19 cellular contexts compared by ENCODE assay signal in genomic region chr15:26807517-26808427, GRCh38. TPM values are rescaled to one million over a fixed set of nuclear protein-coding genes. Genes with fewer than 3 reads are reported as not detected.
DNase-seq lines count a peak whose midpoint lies in the region; ATAC-seq, FAIRE-seq and TF ChIP-seq lines count a peak whose summit lies in the region.
"Had no signal": no experiment of that assay in that cellular context is flagged by ENCODE, and none has a peak within 500 bp of the region (broad histone marks: within the 10 kb centered on the region; RNA-seq: fewer than 3 reads in every experiment).

No MANE protein-coding gene starts in this region.

- no peak overlapping the region for H3K27ac ChIP-seq in H9 (ENCODE audit: insufficient read length, low read depth, low read length)
- H3K27ac ChIP-seq in H1 (ENCODE audit: low read depth, low read length): no peak overlapping the region
- H3K27ac ChIP-seq: A549 had no signal

- H3K23ac ChIP-seq in H9 (ENCODE audit: insufficient read length, low read depth, low read length) (no peak overlapping the region), H1 (ENCODE audit: insufficient read length) (no peak overlapping the region)

- H2AK5ac ChIP-seq in H9 (ENCODE audit: insufficient read length, low read length) (no peak overlapping the region), H1 (ENCODE audit: low read depth, low read length) (no peak overlapping the region)

- H3K27ac Mint-ChIP-seq in H9 (0 out of 7 replicates have a peak overlapping the region, but pooled peaks of 1 of the 3 experiments have one; percentile 50), nephron (peak overlapping the region; percentile 63 to 85 (median 77))
- H3K27ac Mint-ChIP-seq in stimulated activated naive CD8-positive, alpha-beta T cell treated with anti-CD3 and anti-CD28 coated beads, Interleukin-15, amount 100 ng/mL, for 72 hours: no peak overlapping the region
- H3K27ac Mint-ChIP-seq: CD4-positive, alpha-beta memory T cell had no signal

- no peaks in the 10 kb centered on the region for H3K36me3 ChIP-seq in H1 (ENCODE audit: control insufficient read depth in 2 of 4, insufficient read depth in 4 of 4, low read length in 3 of 4)
- H3K36me3 ChIP-seq: MG63 had no signal

- no peaks in the 10 kb centered on the region for H3K79me1 ChIP-seq in H9 (ENCODE audit: insufficient read depth, low read depth, low read length, poor library complexity, severe bottlenecking)
- H3K79me1 ChIP-seq in H1 (ENCODE audit: low read depth, low read length): no peaks in the 10 kb centered on the region

- H3K9me3 Mint-ChIP-seq in H9: peaks cover 9 to 18% of the 10 kb centered on the region in 2 experiments
- peaks cover 15% of the 10 kb centered on the region for H3K9me3 Mint-ChIP-seq in nephron
- peaks cover 8 to 10% of the 10 kb centered on the region in 2 donors for H3K9me3 Mint-ChIP-seq in stimulated activated naive CD8-positive, alpha-beta T cell treated with anti-CD3 and anti-CD28 coated beads, Interleukin-15, amount 100 ng/mL, for 72 hours

- TF ChIP-seq POLR2A in H1 (IDR thresholded peaks at IDR 0.05; ENCODE audit: control extremely low read depth in 1 of 2, low read depth in 2 of 2, low read length in 2 of 2): no peak

- H4K91ac ChIP-seq in H9 (ENCODE audit: insufficient read length, low read depth, low read length): no peak overlapping the region
- no peak overlapping the region for H4K91ac ChIP-seq in H1 (replicated peaks; ENCODE audit: insufficient read length, low read length)

- H2BK12ac ChIP-seq in H9 (ENCODE audit: insufficient read length, low read depth, low read length) (no peak overlapping the region), H1 (ENCODE audit: low read depth, low read length) (peak overlapping the region; percentile 14; the same call in 1 of the 2 replicates)

- CTCF ChIA-PET in H1 (lab: Charles Lee; ENCODE audit: partially characterized antibody): interaction anchor here (0.8 to 2.1 kb wide), 2 partner anchors 31 to 59 kb away, joined by 3 to 7 read pairs; partner anchors contain the start of gene GABRA5

- H4K5ac ChIP-seq in H9 (ENCODE audit: insufficient read length, low read depth, low read length): no peak overlapping the region
- H4K5ac ChIP-seq in H1 (ENCODE audit: insufficient read length, low read depth, low read length): no peak overlapping the region

- H3K4me1 ChIP-seq in H9 (ENCODE audit: insufficient read depth, low read length) (no peaks in the 10 kb centered on the region), H1 (replicated peaks in 1 of 4; ENCODE audit: control insufficient read depth in 3 of 4, insufficient read depth in 4 of 4, low read length in 3 of 4) (no peaks in the 10 kb centered on the region)
- H3K4me1 ChIP-seq: A549 had no signal

- no peak for TF ChIP-seq EP300 in H1 (IDR thresholded peaks at IDR 0.05; ENCODE audit: borderline replicate concordance in 1 of 2, low read depth in 2 of 2, low read length in 2 of 2)

- peak; percentile 58 for DNase-seq in DMS79 (lab: John Stamatoyannopoulos, UW)
- DNase-seq in H9: no peak
- no peak for DNase-seq in H1 (ENCODE audit: low read depth in 1 of 2, low spot score in 2 of 2)
- no peak for DNase-seq in stimulated activated naive CD8-positive, alpha-beta T cell treated with anti-CD3 and anti-CD28 coated beads, Interleukin-15, amount 100 ng/mL, for 72 hours
- DNase-seq: CD4-positive, alpha-beta memory T cell; Kasumi-1; MG63; NCI-H1048; NCI-H146; NCI-H2081 treated with DMSO at 0.1 percent for 48 hours; NCI-H226; NCI-H524; SW 1271 had no signal

- no peak overlapping the region for H3K9ac ChIP-seq in H9 (ENCODE audit: extremely low read depth, insufficient read length, low read length)
- H3K9ac ChIP-seq in H1 (replicated peaks in 1 of 4; ENCODE audit: extremely low read depth in 1 of 4, low read depth in 3 of 4, low read length in 3 of 4): no peak overlapping the region

- H3K4ac ChIP-seq in H9 (ENCODE audit: low read depth, low read length) (no peak overlapping the region), H1 (replicated peaks; ENCODE audit: insufficient read length, low read depth, low read length) (no peak overlapping the region)

- no peak for FAIRE-seq in H1 (lab: Jason Lieb, UNC)
- FAIRE-seq: A549, GM12892 had no signal

- H2BK20ac ChIP-seq in H9 (ENCODE audit: low read depth, low read length, poor library complexity, severe bottlenecking): no peak overlapping the region
- 0 out of 2 replicates have a peak overlapping the region, but pooled peaks have one; percentile 43 for H2BK20ac ChIP-seq in H1 (ENCODE audit: low read length)

- H3K36me3 Mint-ChIP-seq in H9 (ENCODE audit: insufficient read depth in 1 of 3, low read depth in 3 of 3) (peaks cover 0 to 21% (median 0%) of the 10 kb centered on the region in 3 experiments; a peak in 4 of 7 replicates), nephron (ENCODE audit: low read depth) (no peaks in the 10 kb centered on the region)
- H3K36me3 Mint-ChIP-seq: CD4-positive, alpha-beta memory T cell had no signal

- H3K9me3 ChIP-seq in H9 (ENCODE audit: control insufficient read depth, low read depth, low read length) (no peaks in the 10 kb centered on the region), H1 (ENCODE audit: insufficient read depth in 2 of 2, low read depth in 1 of 2, low read length in 1 of 2) (peaks cover 3% of the 10 kb centered on the region in 2 experiments; a peak in 3 of 4 replicates)
- H3K9me3 ChIP-seq: A549, MG63 had no signal

- peaks cover 6% of the 10 kb centered on the region; the same call in 1 of the 2 replicates for H3K27me3 Mint-ChIP-seq in H9 (ENCODE audit: low read depth)
- peaks cover 7% of the 10 kb centered on the region for H3K27me3 Mint-ChIP-seq in nephron (ENCODE audit: low read depth)
- no peaks in the 10 kb centered on the region for H3K27me3 Mint-ChIP-seq in stimulated activated naive CD8-positive, alpha-beta T cell treated with anti-CD3 and anti-CD28 coated beads, Interleukin-15, amount 100 ng/mL, for 72 hours
- H3K27me3 Mint-ChIP-seq: CD4-positive, alpha-beta memory T cell had no signal

- no peak overlapping the region for H3T11ph ChIP-seq in H9 (ENCODE audit: low read length)

- H3K18ac ChIP-seq in H9 (ENCODE audit: insufficient read length, low read depth, low read length) (no peak overlapping the region), H1 (ENCODE audit: extremely low read depth, low read length) (no peak overlapping the region)

- no peak overlapping the region for H4K8ac ChIP-seq in H9 (replicated peaks; ENCODE audit: insufficient read length, low read depth, low read length)
- H4K8ac ChIP-seq in H1 (ENCODE audit: extremely low read depth, insufficient read depth, low read length): no peak overlapping the region

- H3K14ac ChIP-seq in H9 (ENCODE audit: insufficient read depth, low read length): peak overlapping the region; percentile 81; the same call in 1 of the 2 replicates
- H3K14ac ChIP-seq in H1 (ENCODE audit: insufficient read length): no peak overlapping the region

- H3K4me2 ChIP-seq in H9 (ENCODE audit: insufficient read depth, insufficient read length, low read length) (no peak overlapping the region), H1 (ENCODE audit: insufficient read depth in 1 of 2, low read depth in 2 of 2, low read length in 2 of 2) (no peak overlapping the region)
- H3K4me2 ChIP-seq: A549 had no signal

- POLR2A ChIA-PET in H1 (lab: Charles Lee; ENCODE audit: partially characterized antibody): no interaction called here

- H2BK15ac ChIP-seq in H9 (ENCODE audit: low read depth, low read length): no peak overlapping the region
- no peak overlapping the region for H2BK15ac ChIP-seq in H1 (ENCODE audit: low read length)

- no peak for TF ChIP-seq CTCF in H9 (conservative IDR thresholded peaks at IDR 0.05)
- TF ChIP-seq CTCF in H1 (IDR thresholded peaks at IDR 0.05; ENCODE audit: control extremely low read depth in 1 of 3, insufficient read depth in 1 of 3, low read depth in 1 of 3, low read length in 3 of 3): no peak
- no peak for TF ChIP-seq CTCF in nephron (IDR thresholded peaks at IDR 0.05; ENCODE audit: unreplicated experiment in 3 of 3)

- WGBS in H9 (ENCODE audit: extremely low coverage, insufficient read length, low lambda C conversion rate): no CpG with 5 or more reads among the region's 15 CpGs
- 77% methylated on average over 15 of the region's 15 CpGs; no CpG with 5 or more reads in 1 of the 2 experiments for WGBS in H1 (ENCODE audit: extremely low coverage in 1 of 2, insufficient coverage in 1 of 2, insufficient read length in 1 of 2, insufficient replicate concordance in 2 of 2, low coverage in 1 of 2, low lambda C conversion rate in 2 of 2, missing lambda C conversion rate in 1 of 2), 2 experiments

- H3K56ac ChIP-seq in H9 (ENCODE audit: insufficient read length, low read depth, low read length) (no peak overlapping the region), H1 (replicated peaks; ENCODE audit: insufficient read length, low read depth, low read length) (no peak overlapping the region)

- H3K4me3 ChIP-seq in H1 (ENCODE audit: extremely low read depth in 1 of 4, insufficient read depth in 2 of 4, low read depth in 3 of 4, low read length in 4 of 4): no peak overlapping the region
- H3K4me3 ChIP-seq: A549, MG63 had no signal

- H3K27me3 ChIP-seq in H9 (ENCODE audit: insufficient read depth, low read length) (no peaks in the 10 kb centered on the region), H1 (replicated peaks in 1 of 4; ENCODE audit: control insufficient read depth in 3 of 4, extremely low read depth in 1 of 4, insufficient read depth in 3 of 4, low read length in 3 of 4) (peaks cover 0 to 2% (median 0%) of the 10 kb centered on the region in 4 experiments; a peak in 1 of 7 replicates)
- H3K27me3 ChIP-seq: MG63 had no signal

- H2BK5ac ChIP-seq in H9 (ENCODE audit: insufficient read length, low read length) (no peak overlapping the region), H1 (ENCODE audit: low read depth, low read length) (no peak overlapping the region)

- H2BK120ac ChIP-seq in H9 (ENCODE audit: low read depth, low read length, poor library complexity, severe bottlenecking) (no peak overlapping the region), H1 (replicated peaks; ENCODE audit: low read depth, low read length) (no peak overlapping the region)

- TF ChIP-seq RAD21 in H1 (IDR thresholded peaks at IDR 0.05 in 1 of 2, conservative IDR thresholded peaks at IDR 0.05 in 1 of 2; ENCODE audit: low read depth in 2 of 2, low read length in 2 of 2): no peak

- H3K23me2 ChIP-seq in H9 (ENCODE audit: insufficient read length, low read depth, low read length, poor library complexity, severe bottlenecking): no peaks in the 10 kb centered on the region
- H3K23me2 ChIP-seq in H1 (ENCODE audit: low read depth, low read length): no peaks in the 10 kb centered on the region

- H4K20me1 ChIP-seq in H9 (ENCODE audit: control insufficient read depth, insufficient read depth, insufficient read length) (no peaks in the 10 kb centered on the region), H1 (replicated peaks in 1 of 2; ENCODE audit: control insufficient read depth in 1 of 2, insufficient read depth in 2 of 2, low read length in 2 of 2) (no peaks in the 10 kb centered on the region)

- H3K4me3 Mint-ChIP-seq in H9: no peak overlapping the region
- H3K4me3 Mint-ChIP-seq in nephron: peak overlapping the region in 1 of 3 experiments; percentile 45
- no peak overlapping the region for H3K4me3 Mint-ChIP-seq in stimulated activated naive CD8-positive, alpha-beta T cell treated with anti-CD3 and anti-CD28 coated beads, Interleukin-15, amount 100 ng/mL, for 72 hours
- H3K4me3 Mint-ChIP-seq: CD4-positive, alpha-beta memory T cell had no signal

- H3K79me2 ChIP-seq in H9 (ENCODE audit: insufficient read depth, low read length): no peaks in the 10 kb centered on the region
- no peaks in the 10 kb centered on the region for H3K79me2 ChIP-seq in H1 (ENCODE audit: control insufficient read depth in 1 of 2, insufficient read depth in 2 of 2, low read length in 2 of 2)

- H3K4me1 Mint-ChIP-seq in H9 (peaks cover 7 to 8% of the 10 kb centered on the region in 2 experiments; a peak in 2 of 4 replicates), nephron (peaks cover 42% of the 10 kb centered on the region)
- no peaks in the 10 kb centered on the region for H3K4me1 Mint-ChIP-seq in stimulated activated naive CD8-positive, alpha-beta T cell treated with anti-CD3 and anti-CD28 coated beads, Interleukin-15, amount 100 ng/mL, for 72 hours
- H3K4me1 Mint-ChIP-seq: CD4-positive, alpha-beta memory T cell had no signal

- no peak overlapping the region for H2AFZ ChIP-seq in H9 (ENCODE audit: low read length)
- peak overlapping the region; percentile 48; the same call in 1 of the 2 replicates for H2AFZ ChIP-seq in H1 (ENCODE audit: low read length)

- no peak for ATAC-seq in GM19452 (IDR thresholded peaks at IDR 0.05; ENCODE audit: unreplicated experiment)
- no peak for ATAC-seq in stimulated activated naive CD8-positive, alpha-beta T cell treated with anti-CD3 and anti-CD28 coated beads, Interleukin-15, amount 100 ng/mL, for 72 hours
- no peak for ATAC-seq in HG02884 (IDR thresholded peaks at IDR 0.05; ENCODE audit: unreplicated experiment)
- ATAC-seq in GM21723 (IDR thresholded peaks at IDR 0.05; ENCODE audit: unreplicated experiment): no peak
- ATAC-seq: A549 had no signal

RNA-seq across cellular contexts. Expression of gene GABRB3, which starts 34.9 kb away (rescaled TPM):
- 98.2 and 112 TPM in 2 replicates for total RNA-seq in H9 (2021)
- total RNA-seq in H1 (2021; fragmentation: NEBNext Ultra II Directional; extraction: Animal tissue kit (Norgen Biotek cat#: 25700)): 163 TPM in 2 replicates
- 88.5 and 98.8 TPM in 2 replicates for polyA plus RNA-seq in H1 (2011; rRNA removed)
- 80.6 TPM for polyA plus RNA-seq in H1 (2011; cell fraction: cytosol; rRNA removed)
- 117 TPM for polyA plus RNA-seq in H1 (2011; cell fraction: nucleus; rRNA removed)
- polyA plus RNA-seq in H1 (2012, experiment 1 of 2): 94.3 to 128 TPM (median 127 TPM) in 4 replicates
- polyA plus RNA-seq in H1 (2012, experiment 2 of 2): 8.9 TPM
- polyA plus RNA-seq in H1 (2013, experiment 1 of 2): 128 TPM
- 141 TPM for polyA plus RNA-seq in H1 (2013, experiment 2 of 2)
- 286 and 396 TPM in 2 replicates for polyA minus RNA-seq in H1 (2011; rRNA and poly(A)+ RNA removed)
- polyA minus RNA-seq in H1 (2011; cell fraction: cytosol; rRNA and poly(A)+ RNA removed): 84.6 TPM
- polyA minus RNA-seq in H1 (2011; cell fraction: nucleus; rRNA and poly(A)+ RNA removed): 179 TPM
- polyA plus RNA-seq: CD4-positive, alpha-beta memory T cell had no signal

RNA-seq across cellular contexts. Expression of gene GABRA5, which starts 59.1 kb away (rescaled TPM):
- total RNA-seq in H9 (2021): 3.3 and 4.9 TPM in 2 replicates
- total RNA-seq in H1 (2021; fragmentation: NEBNext Ultra II Directional; extraction: Animal tissue kit (Norgen Biotek cat#: 25700)): 14.5 and 15.0 TPM in 2 replicates
- 27.1 and 29.6 TPM in 2 replicates for polyA plus RNA-seq in H1 (2011; rRNA removed)
- 32.0 TPM for polyA plus RNA-seq in H1 (2011; cell fraction: cytosol; rRNA removed)
- polyA plus RNA-seq in H1 (2011; cell fraction: nucleus; rRNA removed): 51.6 TPM
- 16.1 to 18.4 TPM (median 17.9 TPM) in 4 replicates for polyA plus RNA-seq in H1 (2012, experiment 1 of 2)
- 5.3 TPM for polyA plus RNA-seq in H1 (2012, experiment 2 of 2)
- polyA plus RNA-seq in H1 (2013, experiment 1 of 2): 30.2 TPM
- polyA plus RNA-seq in H1 (2013, experiment 2 of 2): 31.6 TPM
- polyA minus RNA-seq in H1 (2011; rRNA and poly(A)+ RNA removed): 51.4 and 64.8 TPM in 2 replicates
- 30.8 TPM for polyA minus RNA-seq in H1 (2011; cell fraction: cytosol; rRNA and poly(A)+ RNA removed)
- polyA minus RNA-seq in H1 (2011; cell fraction: nucleus; rRNA and poly(A)+ RNA removed): 38.6 TPM
- total RNA-seq: CD4-positive, alpha-beta memory T cell had no signal
- polyA plus RNA-seq: CD4-positive, alpha-beta memory T cell had no signal

Comparison
In these comparisons a context has a peak if more than half of its experiments do, and no peak if none do; other contexts are left out.
1. H3K27ac Mint-ChIP-seq: peak in nephron (3 of 3); none in stimulated activated naive CD8-positive, alpha-beta T cell treated with anti-CD3 and anti-CD28 coated beads, Interleukin-15, amount 100 ng/mL, for 72 hours (0 of 2).